In the genomic region with DNA sequence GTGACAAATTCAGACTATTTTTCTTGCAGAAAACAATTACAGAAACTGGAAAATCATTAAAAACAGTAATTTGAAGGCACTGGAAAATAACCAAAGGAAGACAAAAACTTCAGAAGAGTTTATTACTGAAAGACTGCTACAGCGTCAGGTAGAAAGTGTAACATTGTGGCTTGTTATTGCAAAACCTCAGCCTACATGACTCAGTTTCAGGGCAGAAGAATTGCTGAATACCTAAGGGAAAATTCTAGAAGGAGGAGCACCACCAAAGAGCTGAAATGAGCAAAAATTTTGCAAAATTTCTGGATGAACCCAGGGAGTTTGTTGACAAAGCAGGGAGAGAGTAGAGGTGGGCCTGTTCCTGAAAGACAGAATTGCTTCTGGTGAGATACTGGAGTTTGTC, we compare ENCODE assay signal across 26 cellular contexts.
"Had no signal": no experiment of that assay in that cellular context is flagged by ENCODE, and none has a peak within 500 bp of the region (broad histone marks: within the 10 kb centered on the region; RNA-seq: fewer than 3 reads in every experiment).

No MANE protein-coding gene starts in this region.

- H3K4me2 ChIP-seq: KMS-11 had no signal

- H3K4me3 ChIP-seq: MG63 had no signal

- H3K36me3 Mint-ChIP-seq: activated naive CD8-positive, alpha-beta T cell had no signal

- DNase-seq: activated CD4-positive, alpha-beta memory T cell treated with anti-CD3 and anti-CD28 coated beads, Interleukin-2, amount 10 ng/mL, durations not matched to agents 7 days and 5 days; activated CD4-positive, alpha-beta T cell treated with anti-CD3 and anti-CD28 coated beads, Interleukin-2, amount 10 ng/mL, durations not matched to agents 7 days and 5 days; activated CD4-positive, CD25-positive, alpha-beta regulatory T cell; activated gamma-delta T cell; activated naive CD4-positive, alpha-beta T cell treated with anti-CD3 and anti-CD28 coated beads for 36 hours; activated T-cell treated with anti-CD3 and anti-CD28 coated beads for 4 hours; activated T-cell treated with anti-CD3 and anti-CD28 coated beads, Interleukin-2, amount 50 U/mL, for 48 hours; MG63; MV-4-11; NCI-H1092 treated with DMSO at 0.1 percent for 48 hours; NCI-H1417 treated with DMSO at 0.1 percent for 48 hours; NCI-H1694; NCI-H2029; NCI-H2107; NCI-H2171 treated with DMSO at 0.1 percent for 48 hours; NCI-H345; NCI-H510A; NCI-H69; PC-3; SIG-M5; T-helper 2 cell had no signal

- H3K9ac ChIP-seq: KMS-11 had no signal

- H3K27ac ChIP-seq: KMS-11, VCaP had no signal

- FAIRE-seq: RCC 7860 had no signal

- ATAC-seq: activated T-helper 17 cell treated with anti-CD3 and anti-CD28 coated beads, Interleukin-2, amount 50 U/mL, for 72 hours; PC-3 had no signal

- H3K27me3 ChIP-seq: MG63 had no signal

- H3K36me3 ChIP-seq: MG63 had no signal

- H3K27ac Mint-ChIP-seq: activated CD4-positive, alpha-beta memory T cell treated with anti-CD3 and anti-CD28 coated beads, Interleukin-2, amount 10 ng/mL, durations not matched to agents 7 days and 5 days; activated CD4-positive, alpha-beta T cell treated with anti-CD3 and anti-CD28 coated beads, Interleukin-2, amount 10 ng/mL, durations not matched to agents 7 days and 5 days; activated naive CD4-positive, alpha-beta T cell treated with anti-CD3 and anti-CD28 coated beads for 36 hours; activated naive CD8-positive, alpha-beta T cell; activated T-helper 17 cell treated with anti-CD3 and anti-CD28 coated beads, Interleukin-2, amount 50 U/mL, for 72 hours had no signal

- H3K4me1 Mint-ChIP-seq: activated CD4-positive, alpha-beta memory T cell treated with anti-CD3 and anti-CD28 coated beads, Interleukin-2, amount 10 ng/mL, durations not matched to agents 7 days and 5 days; activated CD4-positive, alpha-beta T cell treated with anti-CD3 and anti-CD28 coated beads, Interleukin-2, amount 10 ng/mL, durations not matched to agents 7 days and 5 days; activated T-helper 17 cell treated with anti-CD3 and anti-CD28 coated beads, Interleukin-2, amount 50 U/mL, for 72 hours had no signal

- H3K4me3 Mint-ChIP-seq: activated CD4-positive, alpha-beta memory T cell treated with anti-CD3 and anti-CD28 coated beads, Interleukin-2, amount 10 ng/mL, durations not matched to agents 7 days and 5 days; activated CD4-positive, alpha-beta T cell treated with anti-CD3 and anti-CD28 coated beads, Interleukin-2, amount 10 ng/mL, durations not matched to agents 7 days and 5 days; activated naive CD4-positive, alpha-beta T cell treated with anti-CD3 and anti-CD28 coated beads for 36 hours; activated naive CD8-positive, alpha-beta T cell; activated T-helper 17 cell treated with anti-CD3 and anti-CD28 coated beads, Interleukin-2, amount 50 U/mL, for 72 hours had no signal

- H3K27me3 Mint-ChIP-seq: activated CD4-positive, alpha-beta memory T cell treated with anti-CD3 and anti-CD28 coated beads, Interleukin-2, amount 10 ng/mL, durations not matched to agents 7 days and 5 days; activated CD4-positive, alpha-beta T cell treated with anti-CD3 and anti-CD28 coated beads, Interleukin-2, amount 10 ng/mL, durations not matched to agents 7 days and 5 days; activated naive CD8-positive, alpha-beta T cell; activated T-helper 17 cell treated with anti-CD3 and anti-CD28 coated beads, Interleukin-2, amount 50 U/mL, for 72 hours had no signal
